Comparison of ENCODE assay signal across 2 cellular contexts in the genomic region with DNA sequence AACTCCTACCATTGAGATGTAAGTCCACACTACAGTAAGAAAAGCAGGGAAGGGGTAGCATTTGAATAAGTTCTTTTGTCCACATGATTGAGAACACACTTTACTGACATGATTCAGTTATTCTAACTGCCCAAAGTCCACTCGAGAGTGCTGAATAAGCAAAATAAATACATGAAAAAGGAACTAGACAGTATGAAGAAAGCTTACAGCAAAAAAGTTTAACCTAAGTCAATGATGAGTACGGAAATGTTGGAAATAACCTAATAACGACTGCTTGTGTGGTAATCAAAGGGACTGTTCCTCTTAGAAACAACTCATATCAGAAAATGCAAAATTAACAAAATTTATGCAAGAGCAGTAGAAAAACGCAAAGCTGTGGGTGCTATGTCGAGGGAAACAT.
TF ChIP-seq lines count a peak whose summit lies in the region.

No MANE protein-coding gene starts in this region.

TF ChIP-seq in IMR-90, 13 proteins besides CTCF, POLR2A, EP300 and RAD21:
- TF ChIP-seq MAFK (IDR thresholded peaks at IDR 0.05; ENCODE audit: low read depth, low read length) = peak; percentile 87
- no peak for TF ChIP-seq RFX5 (IDR thresholded peaks at IDR 0.05; ENCODE audit: low read depth, low read length)

TF ChIP-seq in HepG2, 621 proteins besides CTCF, POLR2A, EP300 and RAD21:
- peak; percentile 97 to 98 for TF ChIP-seq MAFK (conservative IDR thresholded peaks at IDR 0.05 in 1 of 2, IDR thresholded peaks at IDR 0.05 in 1 of 2; ENCODE audit: low read length in 2 of 2)
- TF ChIP-seq NR2F6 (IDR thresholded peaks at IDR 0.05) = no peak
- TF ChIP-seq NR2F6 (CRISPR knock-in tag; IDR thresholded peaks at IDR 0.05) = no peak
- TF ChIP-seq, protein P1, sequence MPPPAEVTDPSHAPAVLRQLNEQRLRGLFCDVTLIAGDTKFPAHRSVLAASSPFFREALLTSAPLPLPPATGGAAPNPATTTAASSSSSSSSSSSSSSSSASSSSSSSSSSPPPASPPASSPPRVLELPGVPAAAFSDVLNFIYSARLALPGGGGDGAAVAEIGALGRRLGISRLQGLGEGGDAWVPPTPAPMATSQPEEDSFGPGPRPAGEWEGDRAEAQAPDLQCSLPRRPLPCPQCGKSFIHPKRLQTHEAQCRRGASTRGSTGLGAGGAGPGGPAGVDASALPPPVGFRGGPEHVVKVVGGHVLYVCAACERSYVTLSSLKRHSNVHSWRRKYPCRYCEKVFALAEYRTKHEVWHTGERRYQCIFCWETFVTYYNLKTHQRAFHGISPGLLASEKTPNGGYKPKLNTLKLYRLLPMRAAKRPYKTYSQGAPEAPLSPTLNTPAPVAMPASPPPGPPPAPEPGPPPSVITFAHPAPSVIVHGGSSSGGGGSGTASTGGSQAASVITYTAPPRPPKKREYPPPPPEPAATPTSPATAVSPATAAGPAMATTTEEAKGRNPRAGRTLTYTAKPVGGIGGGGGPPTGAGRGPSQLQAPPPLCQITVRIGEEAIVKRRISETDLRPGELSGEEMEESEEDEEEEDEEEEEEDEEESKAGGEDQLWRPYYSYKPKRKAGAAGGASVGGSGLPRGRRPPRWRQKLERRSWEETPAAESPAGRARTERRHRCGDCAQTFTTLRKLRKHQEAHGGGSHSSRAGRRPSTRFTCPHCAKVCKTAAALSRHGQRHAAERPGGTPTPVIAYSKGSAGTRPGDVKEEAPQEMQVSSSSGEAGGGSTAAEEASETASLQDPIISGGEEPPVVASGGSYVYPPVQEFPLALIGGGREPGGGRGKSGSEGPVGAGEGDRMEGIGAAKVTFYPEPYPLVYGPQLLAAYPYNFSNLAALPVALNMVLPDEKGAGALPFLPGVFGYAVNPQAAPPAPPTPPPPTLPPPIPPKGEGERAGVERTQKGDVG (CRISPR knock-in tag; IDR thresholded peaks at IDR 0.05; ENCODE audit: borderline replicate concordance) = no peak
- TF ChIP-seq MAFF (IDR thresholded peaks at IDR 0.05; ENCODE audit: low read depth, low read length) = peak; percentile 98
- TF ChIP-seq ZC3H13 (CRISPR knock-in tag; IDR thresholded peaks at IDR 0.05) = no peak
